Comparison of ENCODE assay signal across 13 cellular contexts in genomic region chr6:73264446-73264845, GRCh38. TPM values are rescaled to one million over a fixed set of nuclear protein-coding genes. Genes with fewer than 3 reads are reported as not detected.
DNase-seq lines count a peak whose midpoint lies in the region; ATAC-seq and TF ChIP-seq lines count a peak whose summit lies in the region.
"Had no signal": no experiment of that assay in that cellular context is flagged by ENCODE, and none has a peak within 500 bp of the region (broad histone marks: within the 10 kb centered on the region; RNA-seq: fewer than 3 reads in every experiment).

No MANE protein-coding gene starts in this region.

- H3K79me2 ChIP-seq in OCI-LY3 (ENCODE audit: low read length), result peaks cover 33% of the 10 kb centered on the region

- H3K4me2 ChIP-seq in OCI-LY3 (ENCODE audit: low read length), result peak overlapping the region; percentile 98

- in situ Hi-C loops in GM13977 (cut with MboI; ENCODE audit: low pct_unique_long_range_greater_than_20kb, low sequenced_read_pairs, unreplicated experiment), result no loop called here

- H3K27ac Mint-ChIP-seq in T-helper 2 cell treated with Interferon-gamma antibody and Interleukin-4, amounts not matched to agents 5 μg/mL and 100 μg/mL, for 36 hours, result no peak overlapping the region
- H3K27ac Mint-ChIP-seq in endodermal cell, result no peak overlapping the region

- 91 to 100% methylated on average over 2 to 3 of the region's 3 CpGs for WGBS in endodermal cell (ENCODE audit: insufficient coverage in 1 of 2, insufficient read length in 1 of 2), 2 experiments

- H3K4me3 ChIP-seq in OCI-LY3 (ENCODE audit: low read length) (no peak overlapping the region), endodermal cell (ENCODE audit: low read length) (no peak overlapping the region)

- peak overlapping the region; percentile 82 for H3K4me3 Mint-ChIP-seq in T-helper 2 cell treated with Interferon-gamma antibody and Interleukin-4, amounts not matched to agents 5 μg/mL and 100 μg/mL, for 36 hours
- peak overlapping the region; percentile 61 for H3K4me3 Mint-ChIP-seq in endodermal cell

- H3K4me1 Mint-ChIP-seq in T-helper 2 cell treated with Interferon-gamma antibody and Interleukin-4, amounts not matched to agents 5 μg/mL and 100 μg/mL, for 36 hours (ENCODE audit: low read depth), result peaks cover 33% of the 10 kb centered on the region
- H3K4me1 Mint-ChIP-seq in endodermal cell, result peaks cover 14% of the 10 kb centered on the region

- H3K9ac ChIP-seq in OCI-LY3 (ENCODE audit: low read length) (no peak overlapping the region), endodermal cell (ENCODE audit: extremely low read depth, low read length, poor library complexity, severe bottlenecking) (no peak overlapping the region)

- H3K36me3 ChIP-seq in OCI-LY3 (replicated peaks; ENCODE audit: low read depth, low read length) (peaks cover 12% of the 10 kb centered on the region), endodermal cell (ENCODE audit: control insufficient read depth, insufficient read depth, low read length) (no peaks in the 10 kb centered on the region)

- H2AFZ ChIP-seq in OCI-LY3 (ENCODE audit: low read depth, low read length), result no peak overlapping the region

- DNase-seq in T-helper 2 cell treated with Interferon-gamma antibody and Interleukin-4, amounts not matched to agents 5 μg/mL and 100 μg/mL, for 36 hours (ENCODE audit: low spot score), result no peak
- DNase-seq in T-helper 2 cell (no peak), endodermal cell (no peak), renal cortical epithelial cell (ENCODE audit: low read depth) (peak; percentile 13), GM13977 (ENCODE audit: low spot score) (no peak), COR-L47 (lab: John Stamatoyannopoulos, UW) (no peak)
- DNase-seq: dorsolateral prefrontal cortex; stimulated activated CD4-positive, alpha-beta T cell treated with anti-CD3 and anti-CD28 coated beads, Interleukin-4, amount 100 ng/mL, for 1 hour had no signal

- no peak for ATAC-seq in GM19035 (IDR thresholded peaks at IDR 0.05; ENCODE audit: unreplicated experiment)
- ATAC-seq: HepG2 had no signal

- no peaks in the 10 kb centered on the region for H3K9me3 Mint-ChIP-seq in T-helper 2 cell treated with Interferon-gamma antibody and Interleukin-4, amounts not matched to agents 5 μg/mL and 100 μg/mL, for 36 hours
- H3K9me3 Mint-ChIP-seq in endodermal cell, result no peaks in the 10 kb centered on the region

- H4K20me1 ChIP-seq in OCI-LY3 (ENCODE audit: insufficient read depth, low read length), result no peaks in the 10 kb centered on the region

- no peak overlapping the region for H3K27ac ChIP-seq in OCI-LY3 (ENCODE audit: low read length)
- H3K27ac ChIP-seq in endodermal cell (ENCODE audit: low read depth, low read length), result no peak overlapping the region
- H3K27ac ChIP-seq: tibial nerve had no signal

- H3K4me1 ChIP-seq in OCI-LY3 (ENCODE audit: low read length), result peaks cover 16% of the 10 kb centered on the region
- H3K4me1 ChIP-seq in endodermal cell (ENCODE audit: control insufficient read depth, insufficient read depth, low read length), result peaks cover 4% of the 10 kb centered on the region

- H3K27me3 Mint-ChIP-seq in T-helper 2 cell treated with Interferon-gamma antibody and Interleukin-4, amounts not matched to agents 5 μg/mL and 100 μg/mL, for 36 hours (ENCODE audit: low read depth), result no peaks in the 10 kb centered on the region
- H3K27me3 Mint-ChIP-seq in endodermal cell (ENCODE audit: insufficient read depth), result no peaks in the 10 kb centered on the region

- no peaks in the 10 kb centered on the region for H3K9me3 ChIP-seq in OCI-LY3 (ENCODE audit: insufficient read depth, low read length)
- H3K9me3 ChIP-seq in endodermal cell (ENCODE audit: control insufficient read depth, low read length), result no peaks in the 10 kb centered on the region
- H3K9me3 ChIP-seq: tibial nerve had no signal

- H3K36me3 Mint-ChIP-seq in T-helper 2 cell treated with Interferon-gamma antibody and Interleukin-4, amounts not matched to agents 5 μg/mL and 100 μg/mL, for 36 hours (ENCODE audit: low read depth), result peaks cover 14% of the 10 kb centered on the region
- H3K36me3 Mint-ChIP-seq in endodermal cell (ENCODE audit: low read depth), result peaks cover 27% of the 10 kb centered on the region

- no peaks in the 10 kb centered on the region for H3K27me3 ChIP-seq in OCI-LY3 (ENCODE audit: low read depth, low read length)
- no peaks in the 10 kb centered on the region for H3K27me3 ChIP-seq in endodermal cell (ENCODE audit: control insufficient read depth, insufficient read depth, low read length, poor library complexity, severe bottlenecking)
- H3K27me3 ChIP-seq: dorsolateral prefrontal cortex, tibial nerve had no signal

- TF ChIP-seq CTCF in OCI-LY3 (IDR thresholded peaks at IDR 0.05; ENCODE audit: low read depth, low read length) (no peak), endodermal cell (conservative IDR thresholded peaks at IDR 0.05) (no peak), GM13977 (IDR thresholded peaks at IDR 0.05; ENCODE audit: extremely low read depth, insufficient read depth, missing control alignments) (no peak)

RNA-seq across cellular contexts. Expression of gene KHDC1, which starts 1.4 kb away (rescaled TPM):
- total RNA-seq in endodermal cell, result 1 to 10 TPM; 5.4 to 7.1 TPM
- 6.2 TPM for polyA plus RNA-seq in endodermal cell (2013, experiment 1 of 2)
- polyA plus RNA-seq in endodermal cell (2013, experiment 2 of 2), result 5.6 TPM
- total RNA-seq in renal cortical epithelial cell, result 2.9 and 3.6 TPM in 2 replicates
- total RNA-seq: HepG2 had no signal
- polyA plus RNA-seq: HepG2 had no signal

RNA-seq across cellular contexts. Expression of gene KHDC1L, which starts 39.1 kb away (rescaled TPM):
- total RNA-seq in endodermal cell (not detected), renal cortical epithelial cell (not detected in 2 replicates)
- 0.46 TPM for polyA plus RNA-seq in endodermal cell (2013, experiment 1 of 2)
- not detected for polyA plus RNA-seq in endodermal cell (2013, experiment 2 of 2)
- total RNA-seq: HepG2; T-helper 2 cell treated with Interferon-gamma antibody and Interleukin-4, amounts not matched to agents 100 ng/mL and 5 ng/mL, for 36 hours had no signal
- polyA plus RNA-seq: HepG2 had no signal
